8 cellular contexts compared by ENCODE assay signal in genomic region chr2:45651415-45652089, GRCh38. TPM values are rescaled to one million over a fixed set of nuclear protein-coding genes. Genes with fewer than 3 reads are reported as not detected.
DNase-seq lines count a peak whose midpoint lies in the region; ATAC-seq and TF ChIP-seq lines count a peak whose summit lies in the region.

PRKCE (plus strand) TSS chr2:45651675.

- H3K4me3 Mint-ChIP-seq in naive B cell = peak within 1 kb of the TSS; percentile 80 to 99 (median 99)

- H3K4me3 ChIP-seq in fibroblast of mammary gland (ENCODE audit: control insufficient read depth, low read depth, low read length) (peak within 1 kb of the TSS; percentile 83), stomach smooth muscle (ENCODE audit: low read length in 2 of 2) (peak within 1 kb of the TSS; percentile 80 to 88)

- no peaks in the 10 kb centered on the region for H3K27me3 ChIP-seq in stomach smooth muscle (ENCODE audit: control insufficient read depth in 1 of 2, insufficient read depth in 2 of 2, low read length in 2 of 2)

- H3K4me1 Mint-ChIP-seq in naive B cell = peaks cover 46 to 64% (median 61%) of the 10 kb centered on the region in 3 donors

- no peaks in the 10 kb centered on the region for H3K36me3 ChIP-seq in stomach smooth muscle (ENCODE audit: control insufficient read depth in 2 of 2, insufficient read depth in 2 of 2, low read length in 2 of 2)

- H3K4me1 ChIP-seq in stomach smooth muscle (ENCODE audit: control insufficient read depth, insufficient read depth, low read length) = peaks cover 39% of the 10 kb centered on the region

- ATAC-seq in GM18511 (IDR thresholded peaks at IDR 0.05; ENCODE audit: unreplicated experiment) = peak; percentile 25
- peak; percentile 13 for ATAC-seq in HG02571 (IDR thresholded peaks at IDR 0.05; ENCODE audit: unreplicated experiment)
- peak; percentile 12 to 19 for ATAC-seq in naive B cell (ENCODE audit: low read depth in 2 of 2)

- H3K36me3 Mint-ChIP-seq in naive B cell = peaks cover 0 to 8% of the 10 kb centered on the region in 2 donors

- H3K9ac ChIP-seq in stomach smooth muscle (ENCODE audit: low read length in 2 of 2) = peak within 1 kb of the TSS; percentile 86 to 88

- peaks cover 0 to 4% (median 0%) of the 10 kb centered on the region in 7 donors for H3K9me3 Mint-ChIP-seq in naive B cell

- no peak for TF ChIP-seq CTCF in fibroblast of mammary gland (conservative IDR thresholded peaks at IDR 0.05; ENCODE audit: control insufficient read depth, insufficient read depth, low read depth, low read length)

- H3K27ac ChIP-seq in stomach smooth muscle (ENCODE audit: low read length) = peak within 1 kb of the TSS; percentile 94

- H3K27me3 Mint-ChIP-seq in naive B cell = no peaks in the 10 kb centered on the region

- DNase-seq in NCI-H2227 treated with DMSO at 0.1 percent for 48 hours (lab: John Stamatoyannopoulos, UW) (peak; percentile 24), fibroblast of mammary gland (ENCODE audit: low read depth) (peak; percentile 50), naive B cell (peak; percentile 18), SHP77 treated with DMSO at 0.1 percent for 48 hours (lab: John Stamatoyannopoulos, UW) (no peak)
- peak; percentile 17 to 30 for DNase-seq in activated T-helper 1 cell treated with anti-CD3 and anti-CD28 coated beads, Interleukin-2, amount 50 U/mL, for 16 hours (ENCODE audit: low read depth in 1 of 2, low spot score in 1 of 2)

- peak within 1 kb of the TSS; percentile 95 to 99 (median 98) for H3K27ac Mint-ChIP-seq in naive B cell

- H3K9me3 ChIP-seq in stomach smooth muscle (ENCODE audit: control insufficient read depth in 2 of 2, low read length in 2 of 2) = no peaks in the 10 kb centered on the region

RNA-seq across cellular contexts. Expression of gene PRKCE, which starts in this region (rescaled TPM):
- polyA plus RNA-seq in naive B cell (ENCODE audit: low read depth in 6 of 6) = 10 to 100 TPM; 14.8 to 33.3 (median 23.2) TPM
